In the genomic region with DNA sequence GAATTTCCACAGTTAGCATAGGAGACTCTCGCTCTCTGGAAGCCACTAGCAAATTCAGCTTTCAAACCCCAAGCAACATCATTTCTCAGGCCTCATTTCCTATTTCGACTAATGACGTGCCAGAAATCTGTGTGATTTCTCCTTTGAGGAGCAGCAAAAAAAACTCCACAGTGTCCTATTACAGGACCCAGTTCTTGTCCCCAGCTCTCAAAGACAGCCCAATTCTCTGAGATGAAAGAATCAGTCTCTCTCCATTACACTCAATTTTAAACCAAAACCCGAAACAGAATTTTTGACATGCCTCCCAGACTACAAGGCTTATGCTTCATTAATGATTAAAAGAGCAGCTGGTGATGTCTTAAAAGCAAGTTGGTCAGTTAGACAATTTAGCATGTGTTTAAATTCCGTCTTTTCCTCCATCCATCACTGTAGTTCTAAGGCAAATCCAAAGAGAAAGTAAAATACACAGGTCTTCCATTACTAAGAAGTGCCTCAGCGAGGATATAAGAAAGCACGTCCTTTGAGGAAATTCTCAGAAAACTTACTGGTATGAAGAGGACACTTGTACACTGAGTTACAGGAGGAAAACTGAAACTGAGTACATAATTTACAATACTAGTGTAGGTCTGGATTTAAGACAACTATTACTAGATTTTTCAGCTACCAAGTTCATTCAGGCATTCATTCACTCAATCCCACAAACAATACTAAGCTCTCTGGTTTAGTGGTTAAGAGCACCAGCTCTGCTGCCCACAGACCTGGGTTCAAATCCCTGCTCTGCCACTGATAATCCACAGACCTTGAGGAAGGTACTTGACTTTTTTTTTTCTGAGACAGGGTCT, we compare ENCODE assay signal across 8 cellular contexts. TPM values are rescaled to one million over a fixed set of nuclear protein-coding genes. Genes with fewer than 3 reads are reported as not detected.
DNase-seq lines count a peak whose midpoint lies in the region; ATAC-seq and TF ChIP-seq lines count a peak whose summit lies in the region.

No MANE protein-coding gene starts in this region.

- no peak overlapping the region for H3T11ph ChIP-seq in H9 (ENCODE audit: low read length)

- no CpG with 5 or more reads among the region's 7 CpGs for WGBS in H9 (ENCODE audit: extremely low coverage, insufficient read length, low lambda C conversion rate)

- H3K36me3 Mint-ChIP-seq in H9 (ENCODE audit: insufficient read depth in 1 of 3, low read depth in 3 of 3), result peaks cover 0 to 2% (median 0%) of the 10 kb centered on the region in 3 experiments; a peak in 2 of 7 replicates

- H3K4ac ChIP-seq in H9 (ENCODE audit: low read depth, low read length), result no peak overlapping the region

- H2AFZ ChIP-seq in parathyroid adenoma (no peak overlapping the region), H9 (ENCODE audit: low read length) (no peak overlapping the region)

- H3K4me1 ChIP-seq in Peyer's patch (peaks cover 0 to 49% (median 12%) of the 10 kb centered on the region in 4 donors), parathyroid adenoma (peaks cover 26% of the 10 kb centered on the region), H9 (ENCODE audit: insufficient read depth, low read length) (no peaks in the 10 kb centered on the region; the same call in 1 of the 2 replicates)

- H4K8ac ChIP-seq in H9 (replicated peaks; ENCODE audit: insufficient read length, low read depth, low read length), result no peak overlapping the region

- H3K27me3 ChIP-seq in Peyer's patch (no peaks in the 10 kb centered on the region), parathyroid adenoma (ENCODE audit: control insufficient read depth, insufficient read depth, low read length) (no peaks in the 10 kb centered on the region), H9 (ENCODE audit: insufficient read depth, low read length) (no peaks in the 10 kb centered on the region)

- no peak overlapping the region for H3K56ac ChIP-seq in H9 (ENCODE audit: insufficient read length, low read depth, low read length)

- no peak overlapping the region for H3K18ac ChIP-seq in H9 (ENCODE audit: insufficient read length, low read depth, low read length)

- H3K4me3 ChIP-seq in Peyer's patch (peak overlapping the region in 1 of 4 donors; percentile 15), parathyroid adenoma (ENCODE audit: low read depth, low read length) (no peak overlapping the region)

- H3K27ac Mint-ChIP-seq in H9, result no peak overlapping the region

- H3K23ac ChIP-seq in H9 (ENCODE audit: insufficient read length, low read depth, low read length), result no peak overlapping the region

- peak overlapping the region; percentile 46 for H3K4me2 ChIP-seq in parathyroid adenoma (ENCODE audit: low read length)
- no peak overlapping the region for H3K4me2 ChIP-seq in H9 (ENCODE audit: insufficient read depth, insufficient read length, low read length)

- peak; percentile 70 for ATAC-seq in GM19043 (IDR thresholded peaks at IDR 0.05; ENCODE audit: low read depth, unreplicated experiment)

- H3K36me3 ChIP-seq in Peyer's patch (peaks cover 0 to 3% (median 0%) of the 10 kb centered on the region in 3 donors), parathyroid adenoma (ENCODE audit: control insufficient read depth, insufficient read depth, low read length) (no peaks in the 10 kb centered on the region)

- H3K9ac ChIP-seq in parathyroid adenoma, result no peak overlapping the region
- H3K9ac ChIP-seq in H9 (ENCODE audit: extremely low read depth, insufficient read length, low read length), result no peak overlapping the region

- H2BK5ac ChIP-seq in H9 (ENCODE audit: insufficient read length, low read length), result no peak overlapping the region

- H2AK5ac ChIP-seq in H9 (ENCODE audit: insufficient read length, low read length), result no peak overlapping the region

- H3K14ac ChIP-seq in H9 (ENCODE audit: insufficient read depth, low read length), result no peak overlapping the region

- in situ Hi-C loops in ACHN (cut with HindIII; ENCODE audit: low pct_ligation_motif_present, low pct_unique_long_range_greater_than_20kb, low sequenced_read_pairs), result no loop called here

- H3K23me2 ChIP-seq in H9 (ENCODE audit: insufficient read length, low read depth, low read length, poor library complexity, severe bottlenecking), result no peaks in the 10 kb centered on the region

- H4K20me1 ChIP-seq in H9 (ENCODE audit: control insufficient read depth, insufficient read depth, insufficient read length), result no peaks in the 10 kb centered on the region

- H3K79me1 ChIP-seq in H9 (ENCODE audit: insufficient read depth, low read depth, low read length, poor library complexity, severe bottlenecking), result no peaks in the 10 kb centered on the region

- no peaks in the 10 kb centered on the region for H3K9me3 Mint-ChIP-seq in H9

- no peak overlapping the region for H2BK15ac ChIP-seq in H9 (ENCODE audit: low read depth, low read length)

- TF ChIP-seq CTCF in Peyer's patch (IDR thresholded peaks at IDR 0.05) (no peak), parathyroid adenoma (IDR thresholded peaks at IDR 0.05) (no peak), H9 (conservative IDR thresholded peaks at IDR 0.05) (no peak)

- H2BK20ac ChIP-seq in H9 (ENCODE audit: low read depth, low read length, poor library complexity, severe bottlenecking), result no peak overlapping the region

- H3K4me1 Mint-ChIP-seq in H9, result peaks cover 17 to 18% of the 10 kb centered on the region in 2 experiments

- H4K91ac ChIP-seq in H9 (ENCODE audit: insufficient read length, low read depth, low read length), result no peak overlapping the region

- no peak overlapping the region for H4K5ac ChIP-seq in H9 (ENCODE audit: insufficient read length, low read depth, low read length)

- no peak overlapping the region for H2BK120ac ChIP-seq in H9 (ENCODE audit: low read depth, low read length, poor library complexity, severe bottlenecking)

- peak; percentile 90 for DNase-seq in ACHN
- no peak for DNase-seq in Peyer's patch
- no peak for DNase-seq in epithelial cell of prostate (ENCODE audit: low read depth, low spot score)
- no peak for DNase-seq in H9
- no peak for DNase-seq in cerebellum (ENCODE audit: low spot score)
- no peak for DNase-seq in RPMI8226

- no peak for TF ChIP-seq POLR2A in Peyer's patch (IDR thresholded peaks at IDR 0.05)

- H3K27me3 Mint-ChIP-seq in H9 (ENCODE audit: low read depth), result no peaks in the 10 kb centered on the region

- H3K79me2 ChIP-seq in parathyroid adenoma (peaks cover 37% of the 10 kb centered on the region), H9 (ENCODE audit: insufficient read depth, low read length) (no peaks in the 10 kb centered on the region)

- H3K4me3 Mint-ChIP-seq in H9, result no peak overlapping the region

- H3K27ac ChIP-seq in Peyer's patch (peak overlapping the region; percentile 32 to 79 (median 60)), epithelial cell of prostate (peak overlapping the region; percentile 99), parathyroid adenoma (peak overlapping the region; percentile 46), H9 (ENCODE audit: insufficient read length, low read depth, low read length) (no peak overlapping the region)

- H2BK12ac ChIP-seq in H9 (ENCODE audit: insufficient read length, low read depth, low read length), result no peak overlapping the region

- H3K9me3 ChIP-seq in Peyer's patch (no peaks in the 10 kb centered on the region), parathyroid adenoma (ENCODE audit: control insufficient read depth, low read length) (no peaks in the 10 kb centered on the region), H9 (ENCODE audit: control insufficient read depth, low read depth, low read length) (no peaks in the 10 kb centered on the region)

RNA-seq across cellular contexts. Expression of gene TOM1L2, which starts 12.5 kb away (rescaled TPM):
- total RNA-seq in Peyer's patch (10 to 100 TPM; 49.5 to 74.8 (median 62.7) TPM), H9 (2021) (4.6 and 5.1 TPM in 2 replicates), cerebellum (39.2 TPM)

RNA-seq across cellular contexts. Expression of gene DRC3, which starts 12.9 kb away (rescaled TPM):
- total RNA-seq in Peyer's patch (1 to 10 TPM in 2 of 4 donors, under 1 TPM in 1, not detected in 1; 0.57 to 6.3 (median 5.8) TPM), H9 (2021) (0.31 and 0.68 TPM in 2 replicates), cerebellum (4.3 TPM)
